8 cellular contexts compared by ENCODE assay signal in the genomic region with DNA sequence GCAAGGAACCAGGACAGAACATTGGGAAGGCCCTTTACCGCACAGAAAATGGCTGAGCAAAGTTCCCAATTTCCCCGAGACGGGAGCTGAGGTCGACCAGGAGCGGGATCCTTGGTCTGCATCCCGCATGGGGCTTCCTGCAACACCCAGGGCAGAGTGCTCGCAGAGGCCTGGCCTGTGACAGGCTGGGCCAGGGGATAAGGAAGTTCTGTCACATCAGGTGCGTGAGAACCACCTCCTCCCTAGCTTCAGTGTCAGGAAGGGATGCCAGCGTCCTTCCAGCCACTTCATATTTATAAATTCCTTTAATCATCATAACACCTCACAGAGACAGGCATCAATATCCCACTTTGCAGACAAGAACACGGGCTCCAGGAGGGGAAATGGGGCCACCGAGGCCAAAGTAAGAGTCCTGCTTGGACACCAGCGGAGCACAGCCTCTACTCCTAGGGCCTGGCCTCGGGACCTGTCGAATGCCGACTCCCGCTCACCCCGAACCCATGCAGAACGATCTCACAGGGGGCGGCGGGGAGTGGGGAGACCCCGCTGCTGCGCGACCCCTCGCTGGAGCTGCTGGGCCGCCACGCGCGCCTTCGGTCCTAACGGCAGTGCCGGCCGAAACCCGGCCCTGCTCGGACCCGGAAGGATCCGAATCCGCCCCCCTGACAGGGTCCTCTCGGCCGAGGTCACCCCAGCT. TPM values are rescaled to one million over a fixed set of nuclear protein-coding genes. Genes with fewer than 3 reads are reported as not detected.
DNase-seq lines count a peak whose midpoint lies in the region; ATAC-seq and TF ChIP-seq lines count a peak whose summit lies in the region.

No MANE protein-coding gene starts in this region.

- WGBS in mesodermal cell (ENCODE audit: insufficient coverage in 2 of 2), 2 experiments: 11 to 21% methylated on average over 25 to 38 of the region's 39 CpGs

- H3K4me3 ChIP-seq in Peyer's patch: peak overlapping the region; percentile 88 to 99 (median 98)
- H3K4me3 ChIP-seq in mesodermal cell (ENCODE audit: extremely low read depth, insufficient read depth, low read length, poor library complexity, severe bottlenecking): peak overlapping the region; percentile 92

- DNase-seq in CD1c-positive myeloid dendritic cell (ENCODE audit: extremely low spot score): peak; percentile 58
- peak; percentile 23 to 72 (median 66) for DNase-seq in Peyer's patch
- DNase-seq in dermis blood vessel endothelial cell: peak; percentile 47
- DNase-seq in activated CD4-positive, CD25-positive, alpha-beta regulatory T cell treated with anti-CD3 and anti-CD28 coated beads, Interleukin-2, amount 50 U/mL, for 72 hours: no peak
- no peak for DNase-seq in stimulated activated CD4-positive, alpha-beta T cell treated with anti-CD3 and anti-CD28 coated beads, Interleukin-2, amount 100 ng/mL, for 48 hours

- H3K9me3 ChIP-seq in Peyer's patch (no peaks in the 10 kb centered on the region), mesodermal cell (ENCODE audit: control insufficient read depth, low read length) (no peaks in the 10 kb centered on the region)

- no peak for TF ChIP-seq CTCF in Peyer's patch (IDR thresholded peaks at IDR 0.05)

- peak overlapping the region; percentile 98 to 100 (median 99) for H3K27ac ChIP-seq in Peyer's patch
- H3K27ac ChIP-seq in mesodermal cell (ENCODE audit: low read depth, low read length, severe bottlenecking): peak overlapping the region; percentile 97

- no peaks in the 10 kb centered on the region for H3K27me3 ChIP-seq in Peyer's patch

- H3K4me1 ChIP-seq in Peyer's patch (peaks cover 3 to 45% (median 17%) of the 10 kb centered on the region in 4 donors), mesodermal cell (ENCODE audit: control insufficient read depth, insufficient read depth, low read length, poor library complexity, severe bottlenecking) (peaks cover 26% of the 10 kb centered on the region)

- ATAC-seq in GM21825 (IDR thresholded peaks at IDR 0.05; ENCODE audit: unreplicated experiment): peak; percentile 8
- no peak for ATAC-seq in HG02588 (IDR thresholded peaks at IDR 0.05; ENCODE audit: unreplicated experiment)

- H3K36me3 ChIP-seq in Peyer's patch (peaks cover 0 to 47% (median 0%) of the 10 kb centered on the region in 3 donors), mesodermal cell (ENCODE audit: control insufficient read depth, insufficient read depth, low read length) (peaks cover 57% of the 10 kb centered on the region)

- peak in 1 of 2 donors; percentile 32 for TF ChIP-seq POLR2A in Peyer's patch (IDR thresholded peaks at IDR 0.05)

RNA-seq across cellular contexts. Expression of a gene that starts 0.5 kb away (rescaled TPM):
- total RNA-seq in Peyer's patch (10 to 100 TPM; 20.6 to 69.7 (median 40.1) TPM), dermis blood vessel endothelial cell (13.4 and 17.3 TPM in 2 replicates)
- polyA plus RNA-seq in mesodermal cell (2013, experiment 1 of 2): 51.3 TPM
- polyA plus RNA-seq in mesodermal cell (2013, experiment 2 of 2): 44.1 TPM

RNA-seq across cellular contexts. Expression of a gene that starts 0.8 kb away (rescaled TPM):
- total RNA-seq in Peyer's patch (100 to 1,000 TPM in 1 of 4 donors, 10 to 100 TPM in 3; 65.0 to 108 (median 86.8) TPM), dermis blood vessel endothelial cell (127 and 140 TPM in 2 replicates)
- polyA plus RNA-seq in mesodermal cell (2013, experiment 1 of 2): 76.3 TPM
- 65.8 TPM for polyA plus RNA-seq in mesodermal cell (2013, experiment 2 of 2)

RNA-seq across cellular contexts. Expression of a gene that starts 13.8 kb away (rescaled TPM):
- not detected for total RNA-seq in Peyer's patch
- total RNA-seq in dermis blood vessel endothelial cell: not detected in 2 replicates
- not detected for polyA plus RNA-seq in mesodermal cell (2013, experiment 1 of 2)
- not detected for polyA plus RNA-seq in mesodermal cell (2013, experiment 2 of 2)

RNA-seq across cellular contexts. Expression of a gene that starts 29.5 kb away (rescaled TPM):
- total RNA-seq in Peyer's patch (10 to 100 TPM; 21.2 to 36.3 (median 29.3) TPM), dermis blood vessel endothelial cell (7.1 and 9.0 TPM in 2 replicates)
- 19.6 TPM for polyA plus RNA-seq in mesodermal cell (2013, experiment 1 of 2)
- polyA plus RNA-seq in mesodermal cell (2013, experiment 2 of 2): 17.5 TPM

RNA-seq across cellular contexts. Expression of a gene that starts 30.1 kb away (rescaled TPM):
- total RNA-seq in Peyer's patch (100 to 1,000 TPM in 2 of 4 donors, 10 to 100 TPM in 2; 74.5 to 125 (median 96.9) TPM), dermis blood vessel endothelial cell (160 and 183 TPM in 2 replicates)
- 169 TPM for polyA plus RNA-seq in mesodermal cell (2013, experiment 1 of 2)
- 153 TPM for polyA plus RNA-seq in mesodermal cell (2013, experiment 2 of 2)

Comparison
In these comparisons a context has a peak if more than half of its experiments do, and no peak if none do; other contexts are left out.
1. DNase-seq: peak in CD1c-positive myeloid dendritic cell (single experiment), Peyer's patch (3 of 3) and dermis blood vessel endothelial cell (single experiment); none in activated CD4-positive, CD25-positive, alpha-beta regulatory T cell treated with anti-CD3 and anti-CD28 coated beads, Interleukin-2, amount 50 U/mL, for 72 hours (single experiment) and stimulated activated CD4-positive, alpha-beta T cell treated with anti-CD3 and anti-CD28 coated beads, Interleukin-2, amount 100 ng/mL, for 48 hours (0 of 2).